ENCODE assay signal across 16 cellular contexts in genomic region chr13:74074723-74075122, GRCh38. TPM values are rescaled to one million over a fixed set of nuclear protein-coding genes. Genes with fewer than 3 reads are reported as not detected.
DNase-seq lines count a peak whose midpoint lies in the region; ATAC-seq, FAIRE-seq and TF ChIP-seq lines count a peak whose summit lies in the region.
"Had no signal": no experiment of that assay in that cellular context is flagged by ENCODE, and none has a peak within 500 bp of the region (broad histone marks: within the 10 kb centered on the region; RNA-seq: fewer than 3 reads in every experiment).

No MANE protein-coding gene starts in this region.

- H3K4me1 Mint-ChIP-seq in astrocyte (ENCODE audit: low read depth, unreplicated experiment): peaks cover 40% of the 10 kb centered on the region
- no peaks in the 10 kb centered on the region for H3K4me1 Mint-ChIP-seq in type B pancreatic cell (ENCODE audit: unreplicated experiment)

- no peak for DNase-seq in left ventricle myocardium superior
- DNase-seq in right atrium auricular region (ENCODE audit: low spot score): no peak
- DNase-seq in astrocyte (ENCODE audit: low read depth): peak; percentile 58
- peak; percentile 7 for DNase-seq in kidney epithelial cell (ENCODE audit: low read depth)
- DNase-seq in stimulated activated naive CD4-positive, alpha-beta T cell treated with Interleukin-2 at 50 U/mL for 16 hours (lab: John Stamatoyannopoulos, UW): no peak
- DNase-seq in D341Med (ENCODE audit: low spot score): no peak
- no peak for DNase-seq in type B pancreatic cell (ENCODE audit: extremely low spot score, unreplicated experiment)
- DNase-seq: activated T-cell treated with anti-CD3 and anti-CD28 coated beads, Interleukin-2, amount 50 U/mL, for 48 hours; GDM1; NCI-H524; stimulated activated CD4-positive, alpha-beta T cell treated with anti-CD3 and anti-CD28 coated beads, Interleukin-12 subunit alpha, Interleukin-12 subunit beta, amount 100 ng/mL, for 4 hours; upper lobe of right lung had no signal

- H3K36me3 ChIP-seq in right atrium auricular region: no peaks in the 10 kb centered on the region
- no peaks in the 10 kb centered on the region for H3K36me3 ChIP-seq in astrocyte (ENCODE audit: insufficient read depth, low read length)
- H3K36me3 ChIP-seq in kidney epithelial cell (ENCODE audit: control insufficient read depth, insufficient read depth, low read length): no peaks in the 10 kb centered on the region
- H3K36me3 ChIP-seq: neural progenitor cell, SJSA1, upper lobe of right lung had no signal

- peak overlapping the region; percentile 88 for H3K27ac Mint-ChIP-seq in astrocyte (ENCODE audit: unreplicated experiment)
- H3K27ac Mint-ChIP-seq in type B pancreatic cell: no peak overlapping the region
- H3K27ac Mint-ChIP-seq: neural progenitor cell had no signal

- H4K20me1 ChIP-seq in astrocyte (ENCODE audit: insufficient read depth, low read length): peaks cover 55% of the 10 kb centered on the region

- H3K4me3 ChIP-seq in right atrium auricular region (no peak overlapping the region), astrocyte (ENCODE audit: insufficient read depth, low read depth, low read length) (no peak overlapping the region), kidney epithelial cell (ENCODE audit: low read depth, low read length) (no peak overlapping the region)
- H3K4me3 ChIP-seq: neural progenitor cell, SJSA1, upper lobe of right lung had no signal

- H3K27me3 Mint-ChIP-seq in astrocyte (ENCODE audit: low read depth, unreplicated experiment) (no peaks in the 10 kb centered on the region), type B pancreatic cell (no peaks in the 10 kb centered on the region)

- peak overlapping the region; percentile 24 for H3K9ac ChIP-seq in astrocyte (ENCODE audit: low read length)
- H3K9ac ChIP-seq: neural progenitor cell had no signal

- peaks cover 89% of the 10 kb centered on the region for H3K79me2 ChIP-seq in astrocyte (ENCODE audit: insufficient read depth, low read length)

- H3K9me3 ChIP-seq in right atrium auricular region: no peaks in the 10 kb centered on the region
- H3K9me3 ChIP-seq in astrocyte (ENCODE audit: insufficient read depth, low read depth, low read length): no peaks in the 10 kb centered on the region
- H3K9me3 ChIP-seq: SJSA1, upper lobe of right lung had no signal

- peak; percentile 32 for FAIRE-seq in astrocyte (lab: Jason Lieb, UNC)

- ATAC-seq in left ventricle myocardium superior (peak; percentile 34), GM19455 (IDR thresholded peaks at IDR 0.05; ENCODE audit: unreplicated experiment) (no peak)
- ATAC-seq: esophagus mucosa, upper lobe of right lung had no signal

- TF ChIP-seq CTCF in right atrium auricular region (IDR thresholded peaks at IDR 0.05): no peak
- no peak for TF ChIP-seq CTCF in astrocyte (IDR thresholded peaks at IDR 0.05; ENCODE audit: insufficient read depth, low read depth, low read length)
- no peak for TF ChIP-seq CTCF in kidney epithelial cell (IDR thresholded peaks at IDR 0.05; ENCODE audit: insufficient read depth, low read length, poor library complexity, severe bottlenecking)
- no peak for TF ChIP-seq CTCF in type B pancreatic cell (conservative IDR thresholded peaks at IDR 0.05)

- H3K4me1 ChIP-seq in right atrium auricular region (peaks cover 0 to 21% of the 10 kb centered on the region in 2 donors), astrocyte (ENCODE audit: insufficient read depth, low read length) (peaks cover 16% of the 10 kb centered on the region)

- no peaks in the 10 kb centered on the region for H3K9me3 Mint-ChIP-seq in astrocyte (ENCODE audit: unreplicated experiment)
- peaks cover 9% of the 10 kb centered on the region for H3K9me3 Mint-ChIP-seq in type B pancreatic cell

- H3K27ac ChIP-seq in right atrium auricular region: no peak overlapping the region
- no peak overlapping the region for H3K27ac ChIP-seq in astrocyte (ENCODE audit: low read depth, low read length)
- H3K27ac ChIP-seq: neural progenitor cell, SJSA1, upper lobe of right lung had no signal

- H2AFZ ChIP-seq in astrocyte (ENCODE audit: low read depth, low read length): no peak overlapping the region
- H2AFZ ChIP-seq: neural progenitor cell had no signal

- H3K36me3 Mint-ChIP-seq in astrocyte (ENCODE audit: low read depth, unreplicated experiment): peaks cover 13% of the 10 kb centered on the region
- H3K36me3 Mint-ChIP-seq in type B pancreatic cell: peaks cover 9% of the 10 kb centered on the region

- intact Hi-C loops in left ventricle myocardium superior (cut with micrococcal nuclease): no loop called here

- H3K4me3 Mint-ChIP-seq in astrocyte (ENCODE audit: unreplicated experiment): peak overlapping the region; percentile 43
- H3K4me3 Mint-ChIP-seq in type B pancreatic cell: no peak overlapping the region
- H3K4me3 Mint-ChIP-seq: neural progenitor cell had no signal

- H3K27me3 ChIP-seq in right atrium auricular region (no peaks in the 10 kb centered on the region), astrocyte (ENCODE audit: insufficient read depth, low read length) (no peaks in the 10 kb centered on the region), kidney epithelial cell (ENCODE audit: control insufficient read depth, insufficient read depth, low read length) (no peaks in the 10 kb centered on the region)
- H3K27me3 ChIP-seq: neural progenitor cell, SJSA1, upper lobe of right lung had no signal

- H3K4me2 ChIP-seq in astrocyte (ENCODE audit: low read length): peak overlapping the region; percentile 51
- H3K4me2 ChIP-seq: neural progenitor cell had no signal

RNA-seq across cellular contexts. Expression of gene KLF12, which starts 59.5 kb away (rescaled TPM):
- 17.4 TPM for total RNA-seq in left ventricle myocardium superior
- 10 to 100 TPM in 1 of 2 donors, 1 to 10 TPM in 1; 6.1 to 12.3 TPM for total RNA-seq in right atrium auricular region
- 25.1 and 25.3 TPM in 2 replicates for total RNA-seq in astrocyte
- 11.9 and 13.1 TPM in 2 replicates for total RNA-seq in kidney epithelial cell
- 25.4 and 30.2 TPM in 2 replicates for total RNA-seq in type B pancreatic cell (ENCODE audit: low replicate concordance)

Comparison
In these comparisons a context has a peak if more than half of its experiments do, and no peak if none do; other contexts are left out.
1. DNase-seq: peak in astrocyte (single experiment) and kidney epithelial cell (single experiment); none in left ventricle myocardium superior (single experiment), right atrium auricular region (single experiment), stimulated activated naive CD4-positive, alpha-beta T cell treated with Interleukin-2 at 50 U/mL for 16 hours (single experiment), D341Med (single experiment) and type B pancreatic cell (single experiment).